Comparison of ENCODE assay signal across 6 cellular contexts in the genomic region with DNA sequence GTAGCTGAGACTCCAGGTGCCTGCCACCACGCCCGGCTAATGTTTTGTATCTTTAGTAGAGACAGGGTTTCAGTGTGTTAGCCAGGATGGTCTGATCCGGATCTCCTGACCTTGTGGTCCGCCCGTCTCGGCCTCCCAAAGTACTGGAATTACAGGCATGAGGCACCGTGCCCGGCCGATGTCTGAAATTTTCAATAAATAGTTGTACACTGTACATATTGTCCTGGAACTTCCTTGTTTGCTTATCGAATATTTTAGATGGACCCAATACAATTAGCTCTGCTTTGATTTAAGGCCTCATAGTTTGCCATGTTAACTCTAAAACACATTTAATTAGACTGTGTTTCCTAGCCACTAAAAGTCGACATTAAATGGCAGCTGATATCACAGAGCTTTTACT. TPM values are rescaled to one million over a fixed set of nuclear protein-coding genes. Genes with fewer than 3 reads are reported as not detected.
"Had no signal": no experiment of that assay in that cellular context is flagged by ENCODE, and none has a peak within 500 bp of the region (broad histone marks: within the 10 kb centered on the region; RNA-seq: fewer than 3 reads in every experiment).

No MANE protein-coding gene starts in this region.

RNA-seq across cellular contexts. Expression of a gene that starts 57.3 kb away (rescaled TPM):
- total RNA-seq: GM23248, GM23338, H1, H7, H9, HFFc6 had no signal
- polyA plus RNA-seq: GM23248, GM23338, H1 had no signal
